Comparison of ENCODE assay signal across 10 cellular contexts in the genomic region with DNA sequence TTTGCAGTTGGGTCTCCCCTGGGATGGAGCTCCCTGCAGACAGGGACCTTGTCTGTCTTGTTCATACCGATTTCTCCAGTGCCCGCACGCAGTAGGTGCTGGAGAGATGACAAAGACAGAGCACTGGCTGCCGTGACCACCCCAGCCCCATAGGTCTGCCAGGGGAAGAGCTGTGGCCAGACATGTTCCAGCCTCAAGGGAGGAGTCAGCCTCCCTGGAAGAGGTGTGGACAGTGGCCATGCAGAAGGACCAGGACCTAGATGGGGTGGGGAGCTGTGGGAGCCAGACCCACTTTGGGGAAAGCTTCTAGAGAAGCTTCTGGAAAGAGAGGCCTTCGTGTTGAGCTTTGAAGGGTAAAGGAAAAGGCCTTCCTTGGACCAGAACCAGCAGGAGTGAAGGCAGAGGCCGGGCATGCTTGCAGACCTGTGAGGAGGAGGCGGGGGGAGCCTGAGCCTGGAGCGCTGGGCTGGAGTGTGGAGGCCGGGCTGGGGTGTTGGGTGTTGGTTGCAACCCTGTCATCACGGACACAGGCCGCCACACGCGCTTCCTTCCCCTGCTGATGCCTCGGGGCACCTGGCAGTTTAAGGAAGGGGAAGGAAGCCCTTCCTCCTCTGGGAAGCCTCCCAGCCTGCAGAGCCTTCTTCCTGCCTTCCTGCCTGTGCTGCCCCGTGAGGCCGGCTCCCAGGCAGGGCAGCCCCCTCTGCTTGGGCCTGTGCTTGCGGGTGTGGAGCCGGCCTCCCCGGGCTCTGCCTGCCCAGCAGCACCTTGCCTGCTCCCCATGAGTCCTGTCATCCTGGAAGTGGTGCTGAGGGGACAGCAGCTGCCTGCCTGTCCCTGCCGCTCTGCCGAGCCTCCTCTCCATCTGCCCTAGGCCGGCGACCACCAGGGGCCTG. TPM values are rescaled to one million over a fixed set of nuclear protein-coding genes. Genes with fewer than 3 reads are reported as not detected.
DNase-seq lines count a peak whose midpoint lies in the region; ATAC-seq, FAIRE-seq and TF ChIP-seq lines count a peak whose summit lies in the region.
"Had no signal": no experiment of that assay in that cellular context is flagged by ENCODE, and none has a peak within 500 bp of the region (broad histone marks: within the 10 kb centered on the region; RNA-seq: fewer than 3 reads in every experiment).

No MANE protein-coding gene starts in this region.

- TF ChIP-seq CTCF in DOHH2 (IDR thresholded peaks at IDR 0.05; ENCODE audit: low read depth, low read length, poor library complexity, severe bottlenecking) (no peak), H1 (IDR thresholded peaks at IDR 0.05; ENCODE audit: control extremely low read depth in 1 of 3, insufficient read depth in 1 of 3, low read depth in 1 of 3, low read length in 3 of 3) (no peak), nephron (IDR thresholded peaks at IDR 0.05; ENCODE audit: unreplicated experiment in 3 of 3) (no peak)

- H4K20me1 ChIP-seq in DOHH2 (ENCODE audit: control insufficient read depth, insufficient read depth, low read depth, low read length) (peaks cover 9% of the 10 kb centered on the region; the same call in 1 of the 2 replicates), H1 (replicated peaks in 1 of 2; ENCODE audit: control insufficient read depth in 1 of 2, insufficient read depth in 2 of 2, low read length in 2 of 2) (peaks cover 3 to 10% of the 10 kb centered on the region in 2 experiments)

- H2AK5ac ChIP-seq in H1 (ENCODE audit: low read depth, low read length), result no peak overlapping the region

- no peak overlapping the region for H4K91ac ChIP-seq in H1 (replicated peaks; ENCODE audit: insufficient read length, low read length)

- WGBS in H1 (ENCODE audit: extremely low coverage in 1 of 2, insufficient coverage in 1 of 2, insufficient read length in 1 of 2, insufficient replicate concordance in 2 of 2, low coverage in 1 of 2, low lambda C conversion rate in 2 of 2, missing lambda C conversion rate in 1 of 2), 2 experiments, result 91% methylated on average over 21 of the region's 23 CpGs; no CpG with 5 or more reads in 1 of the 2 experiments

- 0 out of 2 replicates have a peak overlapping the region, but pooled peaks have one; percentile 72 for H4K8ac ChIP-seq in H1 (ENCODE audit: extremely low read depth, insufficient read depth, low read length)

- H3K27ac Mint-ChIP-seq in nephron, result peak overlapping the region; percentile 73 to 95 (median 84)

- POLR2A ChIA-PET in H1 (lab: Charles Lee; ENCODE audit: partially characterized antibody), result interaction anchor here (1.5 to 1.8 kb wide), 3 partner anchors 9 to 16 kb away, joined by 4 to 5 read pairs (median 4); no protein-coding TSS in a partner anchor

- no peak for ATAC-seq in GM18505 (IDR thresholded peaks at IDR 0.05; ENCODE audit: unreplicated experiment)

- H3K4me1 Mint-ChIP-seq in nephron, result peaks cover 53% of the 10 kb centered on the region

- FAIRE-seq in H1 (lab: Jason Lieb, UNC), result no peak

- H2BK5ac ChIP-seq in H1 (ENCODE audit: low read depth, low read length), result no peak overlapping the region

- no peak overlapping the region for H3K9ac ChIP-seq in H1 (replicated peaks in 1 of 4; ENCODE audit: extremely low read depth in 1 of 4, low read depth in 3 of 4, low read length in 3 of 4)

- H3K27me3 ChIP-seq in DOHH2 (ENCODE audit: control insufficient read depth, low read length) (no peaks in the 10 kb centered on the region), H1 (replicated peaks in 1 of 4; ENCODE audit: control insufficient read depth in 3 of 4, extremely low read depth in 1 of 4, insufficient read depth in 3 of 4, low read length in 3 of 4) (no peaks in the 10 kb centered on the region)
- H3K27me3 ChIP-seq: colonic mucosa had no signal

- no peak overlapping the region for H2BK12ac ChIP-seq in H1 (ENCODE audit: low read depth, low read length)

- H3K18ac ChIP-seq in H1 (ENCODE audit: extremely low read depth, low read length), result no peak overlapping the region; the same call in none of the 2 replicates

- no peaks in the 10 kb centered on the region for H3K9me3 Mint-ChIP-seq in nephron

- H3K27me3 Mint-ChIP-seq in nephron (ENCODE audit: low read depth), result peaks cover 4% of the 10 kb centered on the region

- 0 out of 2 replicates have a peak, but pooled peaks cover 3% of the 10 kb centered on the region for H3K79me1 ChIP-seq in H1 (ENCODE audit: low read depth, low read length)

- peaks cover 84% of the 10 kb centered on the region for H3K36me3 ChIP-seq in DOHH2 (ENCODE audit: control insufficient read depth, low read length)
- no peaks in the 10 kb centered on the region for H3K36me3 ChIP-seq in H1 (ENCODE audit: control insufficient read depth in 2 of 4, insufficient read depth in 4 of 4, low read length in 3 of 4)
- H3K36me3 ChIP-seq: colonic mucosa had no signal

- H3K9me2 ChIP-seq in DOHH2 (replicated peaks; ENCODE audit: control insufficient read depth, low read length), result no peaks in the 10 kb centered on the region

- no peak overlapping the region for H2BK15ac ChIP-seq in H1 (ENCODE audit: low read length)

- no peak overlapping the region for H4K5ac ChIP-seq in H1 (ENCODE audit: insufficient read length, low read depth, low read length)

- CTCF ChIA-PET in H1 (lab: Charles Lee; ENCODE audit: partially characterized antibody), result interaction anchor here (0.6 to 59.1 kb wide), 15 partner anchors 9 to 274 kb away, joined by 3 to 1456 read pairs (median 5); no protein-coding TSS in a partner anchor

- peaks cover 18% of the 10 kb centered on the region for H3F3A ChIP-seq in DOHH2 (ENCODE audit: control insufficient read depth, insufficient read depth)

- no peak overlapping the region for H3K4ac ChIP-seq in H1 (replicated peaks; ENCODE audit: insufficient read length, low read depth, low read length)

- no peak overlapping the region for H3K23ac ChIP-seq in H1 (ENCODE audit: insufficient read length)

- TF ChIP-seq EP300 in H1 (IDR thresholded peaks at IDR 0.05; ENCODE audit: borderline replicate concordance in 1 of 2, low read depth in 2 of 2, low read length in 2 of 2), result no peak

- no peak overlapping the region for H2AFZ ChIP-seq in H1 (ENCODE audit: low read length)

- H3K4me1 ChIP-seq in DOHH2 (ENCODE audit: control insufficient read depth, low read length) (peaks cover 54% of the 10 kb centered on the region), H1 (replicated peaks in 1 of 4; ENCODE audit: control insufficient read depth in 3 of 4, insufficient read depth in 4 of 4, low read length in 3 of 4) (peaks cover 0 to 9% (median 0%) of the 10 kb centered on the region in 4 experiments; a peak in 1 of 7 replicates)
- H3K4me1 ChIP-seq: colonic mucosa had no signal

- H3K27ac ChIP-seq in DOHH2 (ENCODE audit: low read depth, low read length), result peak overlapping the region; percentile 92
- H3K27ac ChIP-seq in H1 (ENCODE audit: low read depth, low read length), result no peak overlapping the region
- H3K27ac ChIP-seq: colonic mucosa, VCaP had no signal

- TF ChIP-seq POLR2A in H1 (IDR thresholded peaks at IDR 0.05; ENCODE audit: control extremely low read depth in 1 of 2, low read depth in 2 of 2, low read length in 2 of 2) (no peak), GM18505 (IDR thresholded peaks at IDR 0.05; ENCODE audit: borderline replicate concordance, extremely low read depth, insufficient read depth, insufficient read length) (no peak)

- H3K23me2 ChIP-seq in H1 (ENCODE audit: low read depth, low read length), result no peaks in the 10 kb centered on the region

- H3K9me3 ChIP-seq in DOHH2 (ENCODE audit: control insufficient read depth, insufficient read depth, low read length), result no peaks in the 10 kb centered on the region
- no peaks in the 10 kb centered on the region for H3K9me3 ChIP-seq in H1 (ENCODE audit: insufficient read depth in 2 of 2, low read depth in 1 of 2, low read length in 1 of 2)
- H3K9me3 ChIP-seq: colonic mucosa had no signal

- H3K4me2 ChIP-seq in DOHH2 (ENCODE audit: low read length) (peak overlapping the region; percentile 88), H1 (ENCODE audit: insufficient read depth in 1 of 2, low read depth in 2 of 2, low read length in 2 of 2) (no peak overlapping the region)

- H3K4me3 ChIP-seq in DOHH2 (ENCODE audit: low read length) (no peak overlapping the region), H1 (ENCODE audit: extremely low read depth in 1 of 4, insufficient read depth in 2 of 4, low read depth in 3 of 4, low read length in 4 of 4) (no peak overlapping the region)
- H3K4me3 ChIP-seq: colonic mucosa had no signal

- H3K79me2 ChIP-seq in DOHH2 (ENCODE audit: control insufficient read depth, low read length) (peaks cover 67% of the 10 kb centered on the region), H1 (ENCODE audit: control insufficient read depth in 1 of 2, insufficient read depth in 2 of 2, low read length in 2 of 2) (peaks cover 0 to 3% of the 10 kb centered on the region in 2 experiments; a peak in 1 of 4 replicates)

- no peaks in the 10 kb centered on the region for H3K36me3 Mint-ChIP-seq in nephron (ENCODE audit: low read depth)

- no peak overlapping the region for H3K14ac ChIP-seq in H1 (ENCODE audit: insufficient read length)

- no peak overlapping the region for H3K4me3 Mint-ChIP-seq in nephron

- peak; percentile 37 for DNase-seq in NCI-H226
- DNase-seq in H1 (ENCODE audit: low read depth in 1 of 2, low spot score in 2 of 2), result no peak
- DNase-seq in NCI-H510A (lab: John Stamatoyannopoulos, UW), result no peak
- no peak for DNase-seq in activated gamma-delta T cell (lab: John Stamatoyannopoulos, UW)
- DNase-seq in occipital lobe (lab: John Stamatoyannopoulos, UW), result no peak
- DNase-seq: colonic mucosa had no signal

- no peak overlapping the region for H2BK20ac ChIP-seq in H1 (ENCODE audit: low read length)

- no peak for TF ChIP-seq RAD21 in H1 (IDR thresholded peaks at IDR 0.05 in 1 of 2, conservative IDR thresholded peaks at IDR 0.05 in 1 of 2; ENCODE audit: low read depth in 2 of 2, low read length in 2 of 2)

- no peak overlapping the region for H2BK120ac ChIP-seq in H1 (replicated peaks; ENCODE audit: low read depth, low read length)

- H3K56ac ChIP-seq in H1 (replicated peaks; ENCODE audit: insufficient read length, low read depth, low read length), result no peak overlapping the region

TF ChIP-seq in H1, 55 proteins besides CTCF, POLR2A, EP300 and RAD21:
- no peak for TF ChIP-seq SUZ12 (IDR thresholded peaks at IDR 0.05; ENCODE audit: low read length)
- TF ChIP-seq TAF1 (IDR thresholded peaks at IDR 0.05; ENCODE audit: low read depth, low read length), result no peak

RNA-seq across cellular contexts. Expression of gene RELT, which starts 12.3 kb away (rescaled TPM):
- 5.3 and 5.7 TPM in 2 replicates for total RNA-seq in H1 (2021; fragmentation: NEBNext Ultra II Directional; extraction: Animal tissue kit (Norgen Biotek cat#: 25700))
- polyA plus RNA-seq in H1 (2011; rRNA removed), result 3.4 and 4.4 TPM in 2 replicates
- polyA plus RNA-seq in H1 (2011; cell fraction: cytosol; rRNA removed), result 4.2 TPM
- 12.1 TPM for polyA plus RNA-seq in H1 (2011; cell fraction: nucleus; rRNA removed)
- 2.3 to 5.2 TPM (median 4.2 TPM) in 4 replicates for polyA plus RNA-seq in H1 (2012, experiment 1 of 2)
- 3.3 TPM for polyA plus RNA-seq in H1 (2012, experiment 2 of 2)
- polyA plus RNA-seq in H1 (2013, experiment 1 of 2), result 4.5 TPM
- 4.2 TPM for polyA plus RNA-seq in H1 (2013, experiment 2 of 2)
- polyA minus RNA-seq in H1 (2011; rRNA and poly(A)+ RNA removed), result 2.4 TPM in 2 replicates
- 4.7 TPM for polyA minus RNA-seq in H1 (2011; cell fraction: cytosol; rRNA and poly(A)+ RNA removed)
- polyA minus RNA-seq in H1 (2011; cell fraction: nucleus; rRNA and poly(A)+ RNA removed), result 6.6 TPM
- 1.6 TPM for total RNA-seq in occipital lobe
